8 cellular contexts compared by ENCODE assay signal in genomic region chr6:52929321-52930164, GRCh38. TPM values are rescaled to one million over a fixed set of nuclear protein-coding genes. Genes with fewer than 3 reads are reported as not detected.
DNase-seq lines count a peak whose midpoint lies in the region; ATAC-seq, FAIRE-seq and TF ChIP-seq lines count a peak whose summit lies in the region.

No MANE protein-coding gene starts in this region.

- no peak overlapping the region for H4K5ac ChIP-seq in H1 (ENCODE audit: insufficient read length, low read depth, low read length)

- ATAC-seq in omental fat pad (ENCODE audit: low FRiP score) (peak; percentile 84), GM18517 (IDR thresholded peaks at IDR 0.05; ENCODE audit: unreplicated experiment) (no peak)

- H3K36me3 ChIP-seq in H1 (ENCODE audit: control insufficient read depth in 2 of 4, insufficient read depth in 4 of 4, low read length in 3 of 4) (no peaks in the 10 kb centered on the region), sigmoid colon (no peaks in the 10 kb centered on the region)

- no peaks in the 10 kb centered on the region for H3K27me3 ChIP-seq in H1 (replicated peaks in 1 of 4; ENCODE audit: control insufficient read depth in 3 of 4, extremely low read depth in 1 of 4, insufficient read depth in 3 of 4, low read length in 3 of 4)
- no peaks in the 10 kb centered on the region for H3K27me3 ChIP-seq in sigmoid colon

- intact Hi-C loops in sigmoid colon (cut with DNase I), result no loop called here

- H2AFZ ChIP-seq in H1 (ENCODE audit: low read length), result no peak overlapping the region

- no peak overlapping the region for H3K56ac ChIP-seq in H1 (replicated peaks; ENCODE audit: insufficient read length, low read depth, low read length)

- H3K4ac ChIP-seq in H1 (replicated peaks; ENCODE audit: insufficient read length, low read depth, low read length), result no peak overlapping the region

- peak overlapping the region; percentile 43; the same call in 1 of the 2 replicates for H2BK20ac ChIP-seq in H1 (ENCODE audit: low read length)

- no peak for TF ChIP-seq EP300 in H1 (IDR thresholded peaks at IDR 0.05; ENCODE audit: borderline replicate concordance in 1 of 2, low read depth in 2 of 2, low read length in 2 of 2)
- TF ChIP-seq EP300 in sigmoid colon (IDR thresholded peaks at IDR 0.05), result no peak

- H4K91ac ChIP-seq in H1 (replicated peaks; ENCODE audit: insufficient read length, low read length), result no peak overlapping the region

- H3K27ac ChIP-seq in H1 (ENCODE audit: low read depth, low read length) (no peak overlapping the region), sigmoid colon (no peak overlapping the region)

- no peak overlapping the region for H2BK12ac ChIP-seq in H1 (ENCODE audit: low read depth, low read length)

- WGBS in H1 (ENCODE audit: extremely low coverage in 1 of 2, insufficient coverage in 1 of 2, insufficient read length in 1 of 2, insufficient replicate concordance in 2 of 2, low coverage in 1 of 2, low lambda C conversion rate in 2 of 2, missing lambda C conversion rate in 1 of 2), 2 experiments, result 91% methylated on average over 6 of the region's 6 CpGs; no CpG with 5 or more reads in 1 of the 2 experiments
- 90 to 92% methylated on average over 6 of the region's 6 CpGs for WGBS in sigmoid colon, 2 donors

- FAIRE-seq in H1 (lab: Jason Lieb, UNC), result no peak

- in situ Hi-C loops in GM13977 (cut with MboI; ENCODE audit: low pct_unique_long_range_greater_than_20kb, low sequenced_read_pairs, unreplicated experiment), result no loop called here

- H3K9ac ChIP-seq in H1 (replicated peaks in 1 of 4; ENCODE audit: extremely low read depth in 1 of 4, low read depth in 3 of 4, low read length in 3 of 4), result no peak overlapping the region

- H3K4me2 ChIP-seq in H1 (ENCODE audit: insufficient read depth in 1 of 2, low read depth in 2 of 2, low read length in 2 of 2), result no peak overlapping the region

- H3K4me1 ChIP-seq in H1 (replicated peaks in 1 of 4; ENCODE audit: control insufficient read depth in 3 of 4, insufficient read depth in 4 of 4, low read length in 3 of 4) (peaks cover 0 to 4% (median 1%) of the 10 kb centered on the region in 4 experiments; a peak in 2 of 7 replicates), sigmoid colon (no peaks in the 10 kb centered on the region)

- POLR2A ChIA-PET in H1 (lab: Charles Lee; ENCODE audit: partially characterized antibody), result no interaction called here

- TF ChIP-seq RAD21 in H1 (IDR thresholded peaks at IDR 0.05 in 1 of 2, conservative IDR thresholded peaks at IDR 0.05 in 1 of 2; ENCODE audit: low read depth in 2 of 2, low read length in 2 of 2), result no peak

- H2BK5ac ChIP-seq in H1 (ENCODE audit: low read depth, low read length), result no peak overlapping the region

- no peak overlapping the region for H3K18ac ChIP-seq in H1 (ENCODE audit: extremely low read depth, low read length)

- H3K23ac ChIP-seq in H1 (ENCODE audit: insufficient read length), result no peak overlapping the region

- TF ChIP-seq POLR2A in H1 (IDR thresholded peaks at IDR 0.05; ENCODE audit: control extremely low read depth in 1 of 2, low read depth in 2 of 2, low read length in 2 of 2) (no peak), sigmoid colon (IDR thresholded peaks at IDR 0.05) (no peak)

- no peak overlapping the region for H3K4me3 ChIP-seq in H1 (ENCODE audit: extremely low read depth in 1 of 4, insufficient read depth in 2 of 4, low read depth in 3 of 4, low read length in 4 of 4)
- no peak overlapping the region for H3K4me3 ChIP-seq in sigmoid colon

- DNase-seq in DMS53 treated with DMSO at 0.1 percent for 48 hours (lab: John Stamatoyannopoulos, UW; ENCODE audit: unreplicated experiment) (peak; percentile 31), NCI-H774 (lab: John Stamatoyannopoulos, UW) (peak; percentile 88), H1 (ENCODE audit: low read depth in 1 of 2, low spot score in 2 of 2) (no peak), omental fat pad (ENCODE audit: low spot score) (no peak), sigmoid colon (no peak), GM13977 (ENCODE audit: low spot score) (no peak)
- no peak for DNase-seq in activated effector memory CD4-positive, alpha-beta T cell treated with anti-CD3 and anti-CD28 coated beads, Interleukin-2, amount 50 U/mL, for 16 hours

- H3K9me3 ChIP-seq in H1 (ENCODE audit: insufficient read depth in 2 of 2, low read depth in 1 of 2, low read length in 1 of 2) (no peaks in the 10 kb centered on the region), sigmoid colon (no peaks in the 10 kb centered on the region)

- CTCF ChIA-PET in H1 (lab: Charles Lee; ENCODE audit: partially characterized antibody), result no interaction called here

- H4K8ac ChIP-seq in H1 (ENCODE audit: extremely low read depth, insufficient read depth, low read length), result peak overlapping the region; percentile 37; the same call in 1 of the 2 replicates

- TF ChIP-seq CTCF in H1 (IDR thresholded peaks at IDR 0.05; ENCODE audit: control extremely low read depth in 1 of 3, insufficient read depth in 1 of 3, low read depth in 1 of 3, low read length in 3 of 3) (no peak), omental fat pad (IDR thresholded peaks at IDR 0.05) (no peak), sigmoid colon (IDR thresholded peaks at IDR 0.05) (no peak), GM13977 (IDR thresholded peaks at IDR 0.05; ENCODE audit: extremely low read depth, insufficient read depth, missing control alignments) (no peak)

- no peaks in the 10 kb centered on the region for H3K79me2 ChIP-seq in H1 (ENCODE audit: control insufficient read depth in 1 of 2, insufficient read depth in 2 of 2, low read length in 2 of 2)

- no peaks in the 10 kb centered on the region for H4K20me1 ChIP-seq in H1 (replicated peaks in 1 of 2; ENCODE audit: control insufficient read depth in 1 of 2, insufficient read depth in 2 of 2, low read length in 2 of 2)

- no peak overlapping the region for H2BK120ac ChIP-seq in H1 (replicated peaks; ENCODE audit: low read depth, low read length)

- H3K23me2 ChIP-seq in H1 (ENCODE audit: low read depth, low read length), result no peaks in the 10 kb centered on the region

- no peak overlapping the region for H2BK15ac ChIP-seq in H1 (ENCODE audit: low read length)

- H3K79me1 ChIP-seq in H1 (ENCODE audit: low read depth, low read length), result no peaks in the 10 kb centered on the region

- no peak overlapping the region for H2AK5ac ChIP-seq in H1 (ENCODE audit: low read depth, low read length)

- H3K14ac ChIP-seq in H1 (ENCODE audit: insufficient read length), result no peak overlapping the region

TF ChIP-seq in H1, 55 proteins besides CTCF, POLR2A, EP300 and RAD21:
- TF ChIP-seq MAX (IDR thresholded peaks at IDR 0.05) (no peak), ATF3 (IDR thresholded peaks at IDR 0.05; ENCODE audit: insufficient read depth, low read depth, low read length) (no peak), ZNF274 (IDR thresholded peaks at IDR 0.05; ENCODE audit: borderline replicate concordance, extremely low read depth, low read length) (no peak)

RNA-seq across cellular contexts. Expression of gene GSTA3, which starts 20.0 kb away (rescaled TPM):
- not detected in 2 replicates for total RNA-seq in H1 (2021; fragmentation: NEBNext Ultra II Directional; extraction: Animal tissue kit (Norgen Biotek cat#: 25700))
- not detected in 2 replicates for polyA plus RNA-seq in H1 (2011; rRNA removed)
- polyA plus RNA-seq in H1 (2011; cell fraction: cytosol; rRNA removed), result not detected
- not detected for polyA plus RNA-seq in H1 (2011; cell fraction: nucleus; rRNA removed)
- not detected in 4 replicates for polyA plus RNA-seq in H1 (2012, experiment 1 of 2)
- polyA plus RNA-seq in H1 (2012, experiment 2 of 2), result not detected
- polyA plus RNA-seq in H1 (2013, experiment 1 of 2), result not detected
- polyA plus RNA-seq in H1 (2013, experiment 2 of 2), result not detected
- polyA minus RNA-seq in H1 (2011; rRNA and poly(A)+ RNA removed), result not detected in 2 replicates
- not detected for polyA minus RNA-seq in H1 (2011; cell fraction: cytosol; rRNA and poly(A)+ RNA removed)
- polyA minus RNA-seq in H1 (2011; cell fraction: nucleus; rRNA and poly(A)+ RNA removed), result not detected
- not detected for total RNA-seq in omental fat pad
- not detected for total RNA-seq in sigmoid colon
- polyA plus RNA-seq in sigmoid colon, result not detected

Comparison
In these comparisons a context has a peak if more than half of its experiments do, and no peak if none do; other contexts are left out.
1. DNase-seq: peak in DMS53 treated with DMSO at 0.1 percent for 48 hours (single experiment) and NCI-H774 (single experiment); none in H1 (0 of 2), omental fat pad (single experiment), sigmoid colon (single experiment), GM13977 (single experiment) and activated effector memory CD4-positive, alpha-beta T cell treated with anti-CD3 and anti-CD28 coated beads, Interleukin-2, amount 50 U/mL, for 16 hours (single experiment).